ENCODE assay signal across 8 cellular contexts in the genomic region with DNA sequence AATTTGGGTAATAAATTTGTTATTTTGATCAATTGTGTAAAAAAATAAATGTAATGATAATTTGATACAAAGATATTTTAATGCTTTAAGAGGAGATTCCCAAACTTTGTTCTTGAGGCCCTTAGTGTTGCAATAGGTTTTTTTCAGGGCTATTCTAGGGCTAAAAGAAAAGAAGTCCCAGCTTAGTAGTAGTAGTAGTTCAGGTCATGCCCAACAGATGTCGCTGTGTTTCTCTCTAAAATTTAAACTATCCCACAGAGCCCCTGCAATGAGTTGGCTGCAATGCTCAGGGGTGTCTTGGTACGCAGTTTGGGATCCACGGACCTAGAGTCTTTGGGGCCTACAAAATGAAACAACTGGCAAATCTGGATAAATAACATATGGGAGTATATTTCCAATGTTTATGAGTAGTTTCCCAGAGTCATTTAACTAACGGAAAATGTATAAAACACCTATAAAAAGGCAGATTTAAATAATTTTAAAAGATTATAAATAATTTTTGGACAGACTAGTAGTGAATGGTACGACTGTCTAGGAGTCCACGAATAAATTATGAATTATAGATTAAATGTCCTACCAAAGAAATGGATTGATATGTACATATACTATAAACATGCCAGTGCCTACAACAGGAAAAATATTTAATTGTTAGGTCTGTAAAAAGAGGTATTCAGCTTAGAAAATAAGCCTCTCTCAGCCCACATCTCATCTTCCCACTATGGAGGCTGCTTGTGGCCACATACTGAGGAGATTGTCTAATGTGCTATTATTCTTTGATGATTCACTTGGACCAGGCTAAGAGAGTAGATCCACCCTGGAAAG.
DNase-seq lines count a peak whose midpoint lies in the region; FAIRE-seq and TF ChIP-seq lines count a peak whose summit lies in the region.

No MANE protein-coding gene starts in this region.

- no peaks in the 10 kb centered on the region for H4K20me1 ChIP-seq in hepatocyte (ENCODE audit: insufficient read depth, poor library complexity, severe bottlenecking)

- TF ChIP-seq CTCF in hepatocyte (IDR thresholded peaks at IDR 0.05; ENCODE audit: poor library complexity) = peak; percentile 80

- peaks cover 6% of the 10 kb centered on the region; the same call in 1 of the 2 replicates for H3K4me1 ChIP-seq in HAP-1
- H3K4me1 ChIP-seq in adipocyte (ENCODE audit: control insufficient read depth, insufficient read depth, low read length) = peaks cover 13% of the 10 kb centered on the region
- no peaks in the 10 kb centered on the region for H3K4me1 ChIP-seq in hepatocyte (ENCODE audit: insufficient read depth)
- no peaks in the 10 kb centered on the region for H3K4me1 ChIP-seq in small intestine (ENCODE audit: control insufficient read depth in 2 of 2, insufficient read depth in 1 of 2, low read depth in 1 of 2, low read length in 1 of 2)

- 37% methylated on average over 6 of the region's 6 CpGs for WGBS in hepatocyte (ENCODE audit: low lambda C conversion rate, missing lambda C conversion rate)
- WGBS in small intestine, 3 donors = 44 to 52% (median 50%) methylated on average over 6 of the region's 6 CpGs

- no peak overlapping the region for H3K9ac ChIP-seq in adipocyte (ENCODE audit: low read length)

- no peaks in the 10 kb centered on the region for H3K36me3 ChIP-seq in HAP-1 (replicated peaks)
- H3K36me3 ChIP-seq in adipocyte (ENCODE audit: control insufficient read depth, insufficient read depth, low read length, severe bottlenecking) = no peaks in the 10 kb centered on the region
- H3K36me3 ChIP-seq in hepatocyte (replicated peaks; ENCODE audit: insufficient read depth, low read depth) = no peaks in the 10 kb centered on the region
- no peaks in the 10 kb centered on the region for H3K36me3 ChIP-seq in small intestine (ENCODE audit: control insufficient read depth in 2 of 2, insufficient read depth in 2 of 2, low read length in 2 of 2)

- no peak overlapping the region for H3K27ac ChIP-seq in hepatocyte
- no peak overlapping the region for H3K27ac ChIP-seq in small intestine (ENCODE audit: low read depth in 1 of 2, low read length in 1 of 2)

- H3K4me2 ChIP-seq in hepatocyte = no peak overlapping the region

- no peaks in the 10 kb centered on the region for H3K79me2 ChIP-seq in hepatocyte

- H3K4me3 ChIP-seq in HAP-1 (no peak overlapping the region), adipocyte (ENCODE audit: low read length) (no peak overlapping the region), hepatocyte (no peak overlapping the region), small intestine (ENCODE audit: low read depth in 1 of 2, low read length in 2 of 2) (no peak overlapping the region)

- in situ Hi-C loops in HAP-1 (cut with MboI; ENCODE audit: low sequenced_read_pairs) = no loop called here

- H3K9me3 ChIP-seq in HAP-1 = no peaks in the 10 kb centered on the region
- H3K9me3 ChIP-seq in adipocyte (ENCODE audit: control insufficient read depth, low read length) = no peaks in the 10 kb centered on the region
- H3K9me3 ChIP-seq in hepatocyte (ENCODE audit: low read depth) = peaks cover 6% of the 10 kb centered on the region
- no peaks in the 10 kb centered on the region for H3K9me3 ChIP-seq in small intestine (ENCODE audit: control insufficient read depth, low read depth)

- H3K9me2 ChIP-seq in hepatocyte (replicated peaks; ENCODE audit: insufficient read depth) = no peaks in the 10 kb centered on the region

- H3K27me3 ChIP-seq in HAP-1 (ENCODE audit: low read depth) = no peaks in the 10 kb centered on the region
- no peaks in the 10 kb centered on the region for H3K27me3 ChIP-seq in adipocyte (replicated peaks; ENCODE audit: control insufficient read depth, insufficient read depth, low read length)
- H3K27me3 ChIP-seq in hepatocyte = no peaks in the 10 kb centered on the region
- H3K27me3 ChIP-seq in small intestine (ENCODE audit: control insufficient read depth in 2 of 2, insufficient read depth in 2 of 2, low read length in 2 of 2) = no peaks in the 10 kb centered on the region

- H2AFZ ChIP-seq in hepatocyte = no peak overlapping the region

- DNase-seq in activated CD8-positive, alpha-beta memory T cell treated with anti-CD3 and anti-CD28 coated beads for 24 hours = peak; percentile 58
- no peak for DNase-seq in activated CD8-positive, alpha-beta memory T cell treated with anti-CD3 and anti-CD28 coated beads, Interleukin-2, amount 50 U/mL, for 4 hours
- DNase-seq in HAP-1 (ENCODE audit: low spot score in 2 of 2) = peak; percentile 59 to 76
- peak; percentile 40 for DNase-seq in NCI-H345 (lab: John Stamatoyannopoulos, UW)
- DNase-seq in adipocyte (ENCODE audit: low read depth) = peak; percentile 81
- peak; percentile 67 for DNase-seq in hepatocyte (ENCODE audit: low spot score)
- DNase-seq in small intestine = peak; percentile 35
- DNase-seq in effector CD8-positive, alpha-beta T cell (lab: John Stamatoyannopoulos, UW) = no peak

- FAIRE-seq in small intestine (lab: Jason Lieb, UNC) = no peak

Comparison
In these comparisons a context has a peak if more than half of its experiments do, and no peak if none do; other contexts are left out.
1. DNase-seq: peak in activated CD8-positive, alpha-beta memory T cell treated with anti-CD3 and anti-CD28 coated beads for 24 hours (single experiment), HAP-1 (2 of 2), NCI-H345 (single experiment), adipocyte (single experiment), hepatocyte (single experiment) and small intestine (single experiment); none in activated CD8-positive, alpha-beta memory T cell treated with anti-CD3 and anti-CD28 coated beads, Interleukin-2, amount 50 U/mL, for 4 hours (single experiment) and effector CD8-positive, alpha-beta T cell (single experiment).